ENCODE assay signal across 8 cellular contexts in the genomic region with DNA sequence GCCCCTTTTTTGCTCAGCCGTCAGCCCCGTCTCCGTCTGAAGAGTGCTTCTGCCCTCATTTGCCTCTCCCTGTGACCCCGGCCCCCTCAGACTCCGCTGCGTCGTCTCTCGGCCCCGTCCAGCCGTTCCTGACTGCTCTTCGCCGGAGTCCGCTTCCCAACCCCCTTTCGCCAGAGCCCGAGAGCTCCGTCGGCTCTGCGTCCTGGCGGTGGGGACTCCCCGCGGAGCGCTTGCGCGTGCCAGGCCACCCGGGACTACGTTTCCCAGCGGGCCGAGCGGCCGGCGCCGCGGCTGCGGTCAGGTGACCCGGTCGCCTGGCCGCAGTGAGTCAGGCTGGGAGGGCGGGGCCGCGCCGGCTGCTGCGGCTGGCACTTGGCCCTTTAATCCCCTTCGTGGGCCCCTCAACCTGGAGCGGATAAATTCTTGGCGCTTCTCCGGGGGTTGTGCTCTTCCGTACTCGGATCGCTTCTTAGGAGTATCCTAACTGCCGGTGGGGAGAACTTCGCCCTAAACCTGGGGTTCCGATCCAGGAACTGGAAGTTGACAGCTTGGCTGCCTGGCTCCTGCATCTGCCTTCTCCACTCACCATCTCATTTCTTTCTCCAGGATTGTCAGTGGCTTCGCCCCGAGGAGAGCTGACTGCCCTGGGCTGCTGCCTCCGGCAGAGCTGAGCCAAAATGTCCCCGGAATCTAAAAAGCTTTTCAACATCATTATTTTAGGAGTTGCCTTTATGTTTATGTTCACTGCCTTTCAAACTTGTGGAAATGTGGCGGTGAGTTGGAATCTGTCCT. TPM values are rescaled to one million over a fixed set of nuclear protein-coding genes. Genes with fewer than 3 reads are reported as not detected.
DNase-seq lines count a peak whose midpoint lies in the region; ATAC-seq, FAIRE-seq and TF ChIP-seq lines count a peak whose summit lies in the region.

A gene (plus strand): TSS at position 444 of the 792 bp plus-strand sequence. CDS start 234 bp downstream, at position 678.

- peaks cover 7% of the 10 kb centered on the region for H4K20me1 ChIP-seq in neural cell (ENCODE audit: insufficient read depth)

- H3K27ac Mint-ChIP-seq in stimulated activated naive CD8-positive, alpha-beta T cell treated with anti-CD3 and anti-CD28 coated beads, Interleukin-15, amount 100 ng/mL, for 72 hours, result peak within 1 kb of the TSS; percentile 100

- no peaks in the 10 kb centered on the region for H3K9me2 ChIP-seq in neural cell (ENCODE audit: insufficient read depth, low read length)

- H3K4me1 ChIP-seq in SJSA1 (replicated peaks), result peaks cover 26% of the 10 kb centered on the region

- FAIRE-seq in H54 (lab: Jason Lieb, UNC), result no peak

- peak; percentile 54 for TF ChIP-seq POLR2A in H54 (IDR thresholded peaks at IDR 0.05; ENCODE audit: low read depth, low read length)

- peak within 1 kb of the TSS; percentile 96 for H3K9ac ChIP-seq in neural cell (ENCODE audit: low read length)

- H3K4me1 Mint-ChIP-seq in stimulated activated naive CD8-positive, alpha-beta T cell treated with anti-CD3 and anti-CD28 coated beads, Interleukin-15, amount 100 ng/mL, for 72 hours, result peaks cover 34% of the 10 kb centered on the region

- H3K79me2 ChIP-seq in neural cell (replicated peaks; ENCODE audit: insufficient read depth, low read length), result peaks cover 45% of the 10 kb centered on the region

- H3K4me3 Mint-ChIP-seq in stimulated activated naive CD8-positive, alpha-beta T cell treated with anti-CD3 and anti-CD28 coated beads, Interleukin-15, amount 100 ng/mL, for 72 hours, result peak within 1 kb of the TSS; percentile 97 to 98

- TF ChIP-seq CTCF in foreskin fibroblast (IDR thresholded peaks at IDR 0.05; ENCODE audit: low read depth, low read length) (no peak), neural cell (IDR thresholded peaks at IDR 0.05; ENCODE audit: poor library complexity, severe bottlenecking) (peak; percentile 14)

- peak within 1 kb of the TSS; percentile 88 for H2AFZ ChIP-seq in neural cell (ENCODE audit: low read depth, low read length)

- H3K9me3 ChIP-seq in SJSA1 (replicated peaks) (0 out of 2 replicates have a peak, but pooled peaks cover 3% of the 10 kb centered on the region), neural cell (ENCODE audit: low read length) (no peaks in the 10 kb centered on the region)

- H3K4me2 ChIP-seq in neural cell (ENCODE audit: low read length), result peak within 1 kb of the TSS; percentile 79

- H3K36me3 ChIP-seq in SJSA1 (peaks cover 46% of the 10 kb centered on the region), neural cell (ENCODE audit: insufficient read depth, low read length) (peaks cover 7% of the 10 kb centered on the region)

- TF ChIP-seq RAD21 in neural cell (conservative IDR thresholded peaks at IDR 0.05), result peak; percentile 33

- H3K27me3 Mint-ChIP-seq in stimulated activated naive CD8-positive, alpha-beta T cell treated with anti-CD3 and anti-CD28 coated beads, Interleukin-15, amount 100 ng/mL, for 72 hours, result no peaks in the 10 kb centered on the region

- H3K4me3 ChIP-seq in SJSA1, result peak within 1 kb of the TSS; percentile 83
- peak within 1 kb of the TSS; percentile 92 to 98 for H3K4me3 ChIP-seq in foreskin fibroblast (ENCODE audit: low read depth in 1 of 2, low read length in 2 of 2)
- peak within 1 kb of the TSS; percentile 93 for H3K4me3 ChIP-seq in neural cell (ENCODE audit: low read length)

- H3F3A ChIP-seq in neural cell (ENCODE audit: insufficient read depth, low read length, poor library complexity, severe bottlenecking), result peaks cover 2% of the 10 kb centered on the region

- no peaks in the 10 kb centered on the region for H3K9me3 Mint-ChIP-seq in stimulated activated naive CD8-positive, alpha-beta T cell treated with anti-CD3 and anti-CD28 coated beads, Interleukin-15, amount 100 ng/mL, for 72 hours

- peak; percentile 79 for ATAC-seq in stimulated activated naive CD8-positive, alpha-beta T cell treated with anti-CD3 and anti-CD28 coated beads, Interleukin-15, amount 100 ng/mL, for 72 hours

- no peak for TF ChIP-seq EP300 in neural cell (conservative IDR thresholded peaks at IDR 0.05; ENCODE audit: poor library complexity, severe bottlenecking)

- DNase-seq in ELR (ENCODE audit: low read depth), result peak; percentile 95
- peak; percentile 91 for DNase-seq in H54 (ENCODE audit: insufficient read length, low spot score)
- DNase-seq in LoVo (ENCODE audit: low spot score), result peak; percentile 92
- DNase-seq in SJSA1 (ENCODE audit: low read depth in 1 of 2, low spot score in 2 of 2), result peak; percentile 97 to 100
- peak; percentile 85 for DNase-seq in activated gamma-delta T cell treated with anti-CD3 and anti-CD28 coated beads, Interleukin-2, amount 50 U/mL, for 16 hours (ENCODE audit: low read depth)
- peak; percentile 96 to 98 for DNase-seq in foreskin fibroblast
- DNase-seq in stimulated activated naive CD8-positive, alpha-beta T cell treated with anti-CD3 and anti-CD28 coated beads, Interleukin-15, amount 100 ng/mL, for 72 hours, result peak; percentile 94 to 95

- peak within 1 kb of the TSS; percentile 97 for H3K27ac ChIP-seq in SJSA1
- H3K27ac ChIP-seq in neural cell (ENCODE audit: low read length), result peak within 1 kb of the TSS; percentile 98

- H3K27me3 ChIP-seq in SJSA1 (replicated peaks), result no peaks in the 10 kb centered on the region
- H3K27me3 ChIP-seq in neural cell (ENCODE audit: insufficient read depth, low read depth, low read length), result no peaks in the 10 kb centered on the region

TF ChIP-seq in neural cell, 6 proteins besides CTCF, POLR2A, EP300 and RAD21:
- no peak for TF ChIP-seq TAF1 (IDR thresholded peaks at IDR 0.05; ENCODE audit: low read depth)
- peak; percentile 84 for TF ChIP-seq POLR2AphosphoS5 (IDR thresholded peaks at IDR 0.05)
- TF ChIP-seq, protein P1, sequence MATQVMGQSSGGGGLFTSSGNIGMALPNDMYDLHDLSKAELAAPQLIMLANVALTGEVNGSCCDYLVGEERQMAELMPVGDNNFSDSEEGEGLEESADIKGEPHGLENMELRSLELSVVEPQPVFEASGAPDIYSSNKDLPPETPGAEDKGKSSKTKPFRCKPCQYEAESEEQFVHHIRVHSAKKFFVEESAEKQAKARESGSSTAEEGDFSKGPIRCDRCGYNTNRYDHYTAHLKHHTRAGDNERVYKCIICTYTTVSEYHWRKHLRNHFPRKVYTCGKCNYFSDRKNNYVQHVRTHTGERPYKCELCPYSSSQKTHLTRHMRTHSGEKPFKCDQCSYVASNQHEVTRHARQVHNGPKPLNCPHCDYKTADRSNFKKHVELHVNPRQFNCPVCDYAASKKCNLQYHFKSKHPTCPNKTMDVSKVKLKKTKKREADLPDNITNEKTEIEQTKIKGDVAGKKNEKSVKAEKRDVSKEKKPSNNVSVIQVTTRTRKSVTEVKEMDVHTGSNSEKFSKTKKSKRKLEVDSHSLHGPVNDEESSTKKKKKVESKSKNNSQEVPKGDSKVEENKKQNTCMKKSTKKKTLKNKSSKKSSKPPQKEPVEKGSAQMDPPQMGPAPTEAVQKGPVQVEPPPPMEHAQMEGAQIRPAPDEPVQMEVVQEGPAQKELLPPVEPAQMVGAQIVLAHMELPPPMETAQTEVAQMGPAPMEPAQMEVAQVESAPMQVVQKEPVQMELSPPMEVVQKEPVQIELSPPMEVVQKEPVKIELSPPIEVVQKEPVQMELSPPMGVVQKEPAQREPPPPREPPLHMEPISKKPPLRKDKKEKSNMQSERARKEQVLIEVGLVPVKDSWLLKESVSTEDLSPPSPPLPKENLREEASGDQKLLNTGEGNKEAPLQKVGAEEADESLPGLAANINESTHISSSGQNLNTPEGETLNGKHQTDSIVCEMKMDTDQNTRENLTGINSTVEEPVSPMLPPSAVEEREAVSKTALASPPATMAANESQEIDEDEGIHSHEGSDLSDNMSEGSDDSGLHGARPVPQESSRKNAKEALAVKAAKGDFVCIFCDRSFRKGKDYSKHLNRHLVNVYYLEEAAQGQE (IDR thresholded peaks at IDR 0.05; ENCODE audit: borderline replicate concordance), result no peak
- no peak for TF ChIP-seq EZH2 (IDR thresholded peaks at IDR 0.05; ENCODE audit: borderline replicate concordance, insufficient read depth, low read length, poor library complexity, severe bottlenecking)
- peak; percentile 33 for TF ChIP-seq SMC3 (conservative IDR thresholded peaks at IDR 0.05; ENCODE audit: poor library complexity)
- TF ChIP-seq MXI1 (conservative IDR thresholded peaks at IDR 0.05; ENCODE audit: poor library complexity, severe bottlenecking), result peak; percentile 72

RNA-seq across cellular contexts. Expression of the gene that starts here (rescaled TPM):
- total RNA-seq in SJSA1 (2014; rRNA removed; shearing (Covaris generic)), result 21.5 and 37.3 TPM in 2 replicates
- 36.1 and 43.1 TPM in 2 replicates for polyA plus RNA-seq in neural cell
- polyA minus RNA-seq in neural cell, result 56.6 and 67.4 TPM in 2 replicates

Comparison
In these comparisons a context has a peak if more than half of its experiments do, and no peak if none do; other contexts are left out.
1. Peak in every context shown above with its lines: DNase-seq, ATAC-seq, H3K4me3 ChIP-seq and H3K27ac ChIP-seq.